17 cellular contexts compared by ENCODE assay signal in the genomic region with DNA sequence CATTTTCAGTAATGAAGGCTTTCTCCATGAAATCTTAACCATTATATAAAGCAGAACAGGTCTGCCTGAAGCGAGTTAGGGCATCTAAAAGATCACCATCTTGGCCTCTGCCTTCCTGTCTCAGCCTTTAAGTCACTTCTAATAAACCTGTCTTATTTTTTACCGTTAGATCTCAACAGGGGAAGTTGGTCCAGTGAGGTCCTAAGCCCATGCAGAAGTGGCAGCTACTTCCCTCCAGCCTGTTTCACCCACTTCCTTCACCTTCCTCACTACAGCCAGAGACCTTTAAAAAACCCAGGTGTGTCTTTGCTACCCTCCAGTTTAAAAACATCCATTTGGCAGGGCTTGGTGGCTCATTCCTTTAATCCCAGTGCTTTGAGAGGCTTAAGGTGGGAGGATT.
"Had no signal": no experiment of that assay in that cellular context is flagged by ENCODE, and none has a peak within 500 bp of the region (broad histone marks: within the 10 kb centered on the region; RNA-seq: fewer than 3 reads in every experiment).

No MANE protein-coding gene starts in this region.

- H3K4me3 ChIP-seq: coronary artery, left ventricle myocardium inferior, lower lobe of right lung, spleen, testis, tibial nerve had no signal

- H3K36me3 ChIP-seq: left ventricle myocardium inferior, lower lobe of right lung, spleen, tibial nerve had no signal

- DNase-seq: effector CD4-positive, alpha-beta T cell; erythroblast; kidney; left cardiac atrium; left ventricle myocardium inferior; lower lobe of right lung; spleen; stimulated activated CD4-positive, alpha-beta T cell treated with anti-CD3 and anti-CD28 coated beads, Interleukin-15, amount 100 ng/mL, for 24 hours; stimulated activated CD4-positive, alpha-beta T cell treated with anti-CD3 and anti-CD28 coated beads, Interleukin-1b, Interleukin-23, amount 100 ng/mL, for 48 hours; stimulated activated CD4-positive, alpha-beta T cell treated with anti-CD3 and anti-CD28 coated beads, Interleukin-4, amount 100 ng/mL, for 4 hours; stimulated activated naive B cell treated with anti-CD40 and anti-IgM and Interleukin-4, amounts not matched to agents 10 μg/mL and 1 μg/mL and 100 μg/mL, for 72 hours; stimulated activated naive CD8-positive, alpha-beta T cell treated with anti-CD3 and anti-CD28 coated beads, Interleukin-15, amount 100 ng/mL, for 72 hours; testis had no signal

- H3K27ac ChIP-seq: coronary artery, foreskin keratinocyte, left ventricle myocardium inferior, lower lobe of right lung, spleen, testis, tibial nerve had no signal

- ATAC-seq: foreskin keratinocyte; left cardiac atrium; lower lobe of right lung; sciatic nerve; stimulated activated naive B cell treated with anti-CD40 and anti-IgM and Interleukin-4, amounts not matched to agents 10 μg/mL and 1 μg/mL and 100 μg/mL, for 72 hours; stimulated activated naive CD8-positive, alpha-beta T cell treated with anti-CD3 and anti-CD28 coated beads, Interleukin-15, amount 100 ng/mL, for 72 hours had no signal

- H3K9me3 ChIP-seq: left ventricle myocardium inferior, testis had no signal

- H3K4me1 ChIP-seq: left ventricle myocardium inferior, lower lobe of right lung, spleen, testis, tibial nerve had no signal

- H3K27me3 ChIP-seq: foreskin keratinocyte, testis, tibial nerve had no signal
